Comparison of ENCODE assay signal across 3 cellular contexts in the genomic region with DNA sequence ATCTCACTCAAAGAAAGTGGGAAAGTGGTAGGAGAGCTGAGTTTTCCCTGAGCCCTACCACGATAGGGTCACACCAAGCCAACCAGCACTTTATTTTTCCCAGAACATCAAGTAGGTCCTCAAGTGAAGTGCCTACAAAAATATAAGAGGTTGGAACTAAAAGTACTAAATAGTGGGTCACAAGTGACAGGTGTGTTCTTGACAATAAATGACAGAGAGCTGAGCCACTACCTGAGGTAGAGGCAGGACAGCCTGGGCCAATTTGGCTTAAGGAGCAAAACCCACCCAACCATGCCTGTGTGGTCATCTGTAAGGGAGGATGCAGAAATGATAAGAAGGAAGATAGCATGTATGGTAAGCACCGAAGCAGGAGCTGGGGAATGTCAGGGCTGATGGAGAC.
"Had no signal": no experiment of that assay in that cellular context is flagged by ENCODE, and none has a peak within 500 bp of the region (broad histone marks: within the 10 kb centered on the region; RNA-seq: fewer than 3 reads in every experiment).

No MANE protein-coding gene starts in this region.

- H3K4me3 ChIP-seq: GM12878 had no signal

- DNase-seq: GDM1, GF-D8 had no signal

- ATAC-seq: GM12878 had no signal
